9 cellular contexts compared by ENCODE assay signal in the genomic region with DNA sequence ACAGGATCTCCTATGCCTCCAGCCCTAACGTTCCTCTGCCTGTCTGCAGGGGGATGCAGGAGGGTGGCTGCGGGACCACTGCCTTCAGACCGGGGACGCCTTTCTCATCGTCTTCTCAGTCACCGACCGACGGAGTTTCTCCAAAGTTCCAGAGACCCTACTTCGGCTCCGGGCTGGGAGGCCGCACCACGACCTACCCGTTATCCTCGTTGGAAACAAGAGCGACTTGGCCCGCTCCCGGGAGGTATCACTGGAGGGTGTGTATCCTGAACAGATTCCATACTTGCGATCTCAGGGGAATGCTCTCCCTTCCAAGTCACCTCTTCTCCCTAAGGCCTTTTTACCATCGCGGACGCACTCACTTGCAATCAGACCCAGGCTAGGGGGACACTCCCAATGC. TPM values are rescaled to one million over a fixed set of nuclear protein-coding genes. Genes with fewer than 3 reads are reported as not detected.
DNase-seq lines count a peak whose midpoint lies in the region; ATAC-seq, FAIRE-seq and TF ChIP-seq lines count a peak whose summit lies in the region.
"Had no signal": no experiment of that assay in that cellular context is flagged by ENCODE, and none has a peak within 500 bp of the region (broad histone marks: within the 10 kb centered on the region; RNA-seq: fewer than 3 reads in every experiment).

No MANE protein-coding gene starts in this region.

- CTCF ChIA-PET in CD4-positive, alpha-beta T cell (lab: Charles Lee), result interaction anchor here (0.9 to 6.1 kb wide), 9 partner anchors 11 to 149 kb away, joined by 3 to 67 read pairs (median 3); partner anchors contain the start of genes LRP10, PSMB5 and RBM23
- CTCF ChIA-PET in GM10248 (lab: Yijun Ruan, JAX), result interaction anchor here (0.8 to 12.3 kb wide), 16 partner anchors 10 to 331 kb away, joined by 3 to 196 read pairs (median 3); partner anchors contain the start of genes LRP10 and OXA1L

- no peaks in the 10 kb centered on the region for H3K27me3 Mint-ChIP-seq in CD4-positive, alpha-beta T cell

- peaks cover 25% of the 10 kb centered on the region for H3K4me1 ChIP-seq in effector memory CD4-positive, alpha-beta T cell (ENCODE audit: control insufficient read depth, insufficient read depth, low read length, poor library complexity, severe bottlenecking)
- H3K4me1 ChIP-seq in neuron (ENCODE audit: insufficient read depth, low read length), result peaks cover 58% of the 10 kb centered on the region

- H3K27ac Mint-ChIP-seq in CD4-positive, alpha-beta T cell, result peak overlapping the region; percentile 93

- intact Hi-C loops in CD4-positive, alpha-beta T cell (cut with DNase I, micrococcal nuclease), result loop anchor here in 1 of 2 experiments (2.0 kb wide), 1 partner anchor 13 kb away; no protein-coding TSS in a partner anchor

- H3K27ac ChIP-seq in CD4-positive, alpha-beta T cell (ENCODE audit: low read depth, low read length), result peak overlapping the region; percentile 65
- peak overlapping the region; percentile 75 for H3K27ac ChIP-seq in effector memory CD4-positive, alpha-beta T cell (ENCODE audit: insufficient read depth, low read length, poor library complexity, severe bottlenecking)

- no peak for ATAC-seq in CD4-positive, alpha-beta T cell (ENCODE audit: poor library complexity)

- no peaks in the 10 kb centered on the region for H3K27me3 ChIP-seq in CD4-positive, alpha-beta T cell (ENCODE audit: control insufficient read depth, insufficient read depth, low read length)
- H3K27me3 ChIP-seq in effector memory CD4-positive, alpha-beta T cell (replicated peaks; ENCODE audit: control insufficient read depth, insufficient read depth, low read length, poor library complexity, severe bottlenecking), result no peaks in the 10 kb centered on the region
- H3K27me3 ChIP-seq in neuron (ENCODE audit: insufficient read depth, low read length), result no peaks in the 10 kb centered on the region

- H3K4me1 Mint-ChIP-seq in CD4-positive, alpha-beta T cell (ENCODE audit: low read depth), result peaks cover 76% of the 10 kb centered on the region

- FAIRE-seq in D721Med (lab: Jason Lieb, UNC), result no peak

- H3K4me3 Mint-ChIP-seq in CD4-positive, alpha-beta T cell, result peak overlapping the region; percentile 73

- POLR2A ChIA-PET in CD4-positive, alpha-beta T cell (lab: Charles Lee), result interaction anchor here (1.0 to 8.8 kb wide), 8 partner anchors 10 to 316 kb away, joined by 3 to 97 read pairs (median 8); partner anchors contain the start of genes ACIN1, C14orf119, LRP10 and PRMT5
- POLR2A ChIA-PET in GM10248 (lab: Yijun Ruan, JAX), result interaction anchor here (0.5 to 1.5 kb wide), 5 partner anchors 10 to 666 kb away, joined by 3 to 6 read pairs (median 4); partner anchors contain the start of gene ZFHX2

- H3K9me3 ChIP-seq in CD4-positive, alpha-beta T cell (ENCODE audit: control insufficient read depth, low read length), result no peaks in the 10 kb centered on the region
- no peaks in the 10 kb centered on the region for H3K9me3 ChIP-seq in effector memory CD4-positive, alpha-beta T cell (ENCODE audit: control insufficient read depth, low read length)
- no peaks in the 10 kb centered on the region for H3K9me3 ChIP-seq in neuron (ENCODE audit: low read length)

- H3K9me3 Mint-ChIP-seq in CD4-positive, alpha-beta T cell, result no peaks in the 10 kb centered on the region

- TF ChIP-seq CTCF in CD4-positive, alpha-beta T cell (IDR thresholded peaks at IDR 0.05), result no peak
- no peak for TF ChIP-seq CTCF in LNCaP clone FGC (IDR thresholded peaks at IDR 0.05; ENCODE audit: control insufficient read depth, extremely low read depth, insufficient read depth)
- no peak for TF ChIP-seq CTCF in D721Med (IDR thresholded peaks at IDR 0.05; ENCODE audit: insufficient read depth, missing control alignments)
- no peak for TF ChIP-seq CTCF in GM10248 (IDR thresholded peaks at IDR 0.05; ENCODE audit: control extremely low read depth, extremely low read depth, low read depth, missing control alignments)

- DNase-seq in CD4-positive, alpha-beta T cell, result no peak
- DNase-seq in LNCaP clone FGC (ENCODE audit: low read depth) (no peak), NCI-H146 (lab: John Stamatoyannopoulos, UW) (no peak), D341Med (ENCODE audit: low spot score) (no peak), D721Med (ENCODE audit: insufficient read length, low spot score) (no peak), GM10248 (ENCODE audit: extremely low spot score) (no peak)
- no peak for DNase-seq in effector memory CD4-positive, alpha-beta T cell

- H3K36me3 ChIP-seq in effector memory CD4-positive, alpha-beta T cell (ENCODE audit: control insufficient read depth, insufficient read depth, low read length), result no peaks in the 10 kb centered on the region
- H3K36me3 ChIP-seq in neuron (ENCODE audit: insufficient read depth, low read length), result no peaks in the 10 kb centered on the region

- no peak overlapping the region for H2AFZ ChIP-seq in neuron (ENCODE audit: low read depth, low read length)

- peaks cover 10% of the 10 kb centered on the region for H3K36me3 Mint-ChIP-seq in CD4-positive, alpha-beta T cell (ENCODE audit: low read depth)

- H3K4me3 ChIP-seq in LNCaP clone FGC (ENCODE audit: low read depth, low read length) (peak overlapping the region; percentile 79), neuron (ENCODE audit: low read length) (peak overlapping the region; percentile 44)
- peak overlapping the region; percentile 50 for H3K4me3 ChIP-seq in effector memory CD4-positive, alpha-beta T cell (ENCODE audit: insufficient read depth, low read depth, low read length, poor library complexity, severe bottlenecking)

RNA-seq across cellular contexts. Expression of gene REM2, which starts 3.0 kb away (rescaled TPM):
- total RNA-seq in CD4-positive, alpha-beta T cell, result 1 to 10 TPM; 9.2 to 9.4 TPM
- total RNA-seq: dermis blood vessel endothelial cell had no signal

RNA-seq across cellular contexts. Expression of gene LRP10, which starts 14.4 kb away (rescaled TPM):
- total RNA-seq in CD4-positive, alpha-beta T cell, result 10 to 100 TPM; 52.4 to 54.6 TPM

RNA-seq across cellular contexts. Expression of gene RBM23, which starts 33.0 kb away (rescaled TPM):
- 100 to 1,000 TPM in 1 of 2 experiments, 10 to 100 TPM in 1; 87.9 to 111 TPM for total RNA-seq in CD4-positive, alpha-beta T cell

RNA-seq across cellular contexts. Expression of gene PRMT5, which starts 43.2 kb away (rescaled TPM):
- total RNA-seq in CD4-positive, alpha-beta T cell, result 10 to 100 TPM; 15.6 to 19.3 TPM

RNA-seq across cellular contexts. Expression of gene MMP14, which starts 49.6 kb away (rescaled TPM):
- 1 to 10 TPM; 2.6 to 2.9 TPM for total RNA-seq in CD4-positive, alpha-beta T cell
